In the genomic region with DNA sequence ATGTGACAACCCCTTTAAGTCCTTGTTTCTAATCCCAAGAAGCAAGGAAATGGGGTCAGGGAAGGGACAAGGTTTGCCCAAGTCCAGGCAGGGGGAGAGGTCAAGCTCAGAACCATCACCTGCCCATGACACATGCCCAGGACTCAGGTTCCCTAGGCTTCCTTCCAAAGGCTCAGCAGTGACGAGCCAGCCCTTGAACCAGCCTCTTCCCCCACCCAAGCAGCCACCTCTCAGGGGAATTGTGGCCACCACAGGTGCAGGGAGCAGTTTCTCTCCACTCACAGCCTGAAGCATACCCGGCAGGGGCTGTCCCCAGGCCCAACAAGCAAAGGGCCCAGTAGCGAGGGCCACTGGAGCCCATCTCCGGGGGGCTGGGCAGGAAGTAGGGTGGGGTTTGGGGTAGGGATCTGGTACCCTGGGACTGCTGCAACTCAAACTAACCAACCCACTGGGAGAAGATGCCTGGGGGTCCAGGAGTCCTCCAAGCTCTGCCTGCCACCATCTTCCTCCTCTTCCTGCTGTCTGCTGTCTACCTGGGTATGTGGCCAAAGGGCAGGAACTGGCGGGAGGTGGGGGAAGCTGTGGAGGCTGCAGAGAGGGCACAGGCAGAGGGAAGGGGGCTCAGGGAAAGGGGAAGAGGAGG, we compare ENCODE assay signal across 9 cellular contexts. TPM values are rescaled to one million over a fixed set of nuclear protein-coding genes. Genes with fewer than 3 reads are reported as not detected.
A peak's percentile ranks its signal among the peaks of the same experiment; 100 is the strongest.
DNase-seq lines count a peak whose midpoint lies in the region; ATAC-seq and TF ChIP-seq lines count a peak whose summit lies in the region.
"Had no signal": no experiment of that assay in that cellular context is flagged by ENCODE, and none has a peak within 500 bp of the region (broad histone marks: within the 10 kb centered on the region; RNA-seq: fewer than 3 reads in every experiment).

A gene (plus strand): TSS at position 433 of the 643 bp plus-strand sequence. CDS start 26 bp downstream, at position 459.

- TF ChIP-seq EP300 in suprapubic skin (IDR thresholded peaks at IDR 0.05): no peak

- peak within 1 kb of the TSS; percentile 23 to 89 (median 71) for H3K4me3 Mint-ChIP-seq in CD8-positive, alpha-beta memory T cell

- peak; percentile 54 for ATAC-seq in GM19043 (IDR thresholded peaks at IDR 0.05; ENCODE audit: low read depth, unreplicated experiment)
- ATAC-seq in HG03135 (IDR thresholded peaks at IDR 0.05; ENCODE audit: unreplicated experiment): peak; percentile 60

- peak within 1 kb of the TSS; percentile 49 for H3K4me3 ChIP-seq in CD8-positive, alpha-beta memory T cell (ENCODE audit: low read length)
- H3K4me3 ChIP-seq in suprapubic skin (no peak within 1 kb of the TSS), lower leg skin (ENCODE audit: low read depth, poor library complexity, severe bottlenecking) (no peak within 1 kb of the TSS), prostate gland (no peak within 1 kb of the TSS)
- H3K4me3 ChIP-seq: lung had no signal

- WGBS in suprapubic skin: 83% methylated on average over 3 of the region's 5 CpGs
- 69 to 84% methylated on average over 5 of the region's 5 CpGs for WGBS in lower leg skin, 2 donors
- WGBS in prostate gland: 74% methylated on average over 3 of the region's 5 CpGs

- peaks cover 95% of the 10 kb centered on the region for H3K4me1 ChIP-seq in CD8-positive, alpha-beta memory T cell (ENCODE audit: insufficient read depth, low read length)
- H3K4me1 ChIP-seq in suprapubic skin: no peaks in the 10 kb centered on the region
- no peaks in the 10 kb centered on the region for H3K4me1 ChIP-seq in prostate gland (replicated peaks)

- intact Hi-C loops in lower leg skin (cut with DNase I; ENCODE audit: low total_unique reads): no loop called here
- intact Hi-C loops in prostate gland (cut with DNase I): no loop called here

- no peaks in the 10 kb centered on the region for H3K27me3 ChIP-seq in CD8-positive, alpha-beta memory T cell (ENCODE audit: insufficient read depth, low read length, poor library complexity, severe bottlenecking)
- no peaks in the 10 kb centered on the region for H3K27me3 ChIP-seq in suprapubic skin
- H3K27me3 ChIP-seq in prostate gland (replicated peaks; ENCODE audit: insufficient read depth): no peaks in the 10 kb centered on the region

- H3K36me3 Mint-ChIP-seq in CD8-positive, alpha-beta memory T cell: peaks cover 0 to under 1% (median 0%) of the 10 kb centered on the region in 3 donors

- peaks cover 60 to 89% (median 65%) of the 10 kb centered on the region in 3 donors for H3K4me1 Mint-ChIP-seq in CD8-positive, alpha-beta memory T cell

- H3K27ac Mint-ChIP-seq in CD8-positive, alpha-beta memory T cell: peak within 1 kb of the TSS; percentile 93 to 100 (median 98)

- peak in 1 of 5 donors; percentile 49 for DNase-seq in CD8-positive, alpha-beta memory T cell
- no peak for DNase-seq in caudate nucleus (lab: John Stamatoyannopoulos, UW)
- no peak for DNase-seq in suprapubic skin (ENCODE audit: low spot score in 2 of 2)
- no peak for DNase-seq in middle frontal gyrus (ENCODE audit: extremely low spot score, low spot score)
- no peak for DNase-seq in lower leg skin (ENCODE audit: low spot score in 2 of 2)
- no peak for DNase-seq in prostate gland (ENCODE audit: low spot score)

- TF ChIP-seq CTCF in suprapubic skin (IDR thresholded peaks at IDR 0.05) (no peak), lower leg skin (IDR thresholded peaks at IDR 0.05) (no peak), prostate gland (IDR thresholded peaks at IDR 0.05) (no peak)

- no peaks in the 10 kb centered on the region for H3K9me3 Mint-ChIP-seq in CD8-positive, alpha-beta memory T cell

- H3K36me3 ChIP-seq in CD8-positive, alpha-beta memory T cell (ENCODE audit: insufficient read depth, low read length): no peaks in the 10 kb centered on the region
- H3K36me3 ChIP-seq in suprapubic skin (peaks cover 5% of the 10 kb centered on the region), prostate gland (no peaks in the 10 kb centered on the region)

- CTCF ChIA-PET in CD8-positive, alpha-beta memory T cell (lab: Charles Lee): interaction anchor here (1.9 to 16.3 kb wide), 3 partner anchors 10 to 75 kb away, joined by 6 to 227 read pairs (median 53); a partner anchor contains a TSS

- no peak for TF ChIP-seq POLR2A in suprapubic skin (IDR thresholded peaks at IDR 0.05)
- TF ChIP-seq POLR2A in lower leg skin (IDR thresholded peaks at IDR 0.05): no peak
- TF ChIP-seq POLR2A in prostate gland (IDR thresholded peaks at IDR 0.05): no peak

- POLR2A ChIA-PET in CD8-positive, alpha-beta memory T cell (lab: Charles Lee): interaction anchor here (2.2 to 8.6 kb wide), 2 partner anchors 11 to 69 kb away, joined by 19 to 190 read pairs; a partner anchor contains a TSS

- peak within 1 kb of the TSS; percentile 82 for H3K27ac ChIP-seq in CD8-positive, alpha-beta memory T cell (ENCODE audit: low read depth, low read length)
- H3K27ac ChIP-seq in caudate nucleus (ENCODE audit: low read depth, low read length) (peak within 1 kb of the TSS; percentile 21), suprapubic skin (no peak within 1 kb of the TSS), prostate gland (no peak within 1 kb of the TSS)

- H3K27me3 Mint-ChIP-seq in CD8-positive, alpha-beta memory T cell: no peaks in the 10 kb centered on the region

- no peaks in the 10 kb centered on the region for H3K9me3 ChIP-seq in CD8-positive, alpha-beta memory T cell (ENCODE audit: low read length)
- H3K9me3 ChIP-seq in suprapubic skin: no peaks in the 10 kb centered on the region
- H3K9me3 ChIP-seq in prostate gland: no peaks in the 10 kb centered on the region

RNA-seq across cellular contexts. Expression of the gene that starts here (rescaled TPM):
- total RNA-seq in CD8-positive, alpha-beta memory T cell: 1 to 10 TPM; 1.3 to 2.2 TPM
- polyA plus RNA-seq in CD8-positive, alpha-beta memory T cell: 9.4 TPM
- total RNA-seq in suprapubic skin (1 to 10 TPM in 1 of 4 donors, not detected in 3; 3.0 TPM), lower leg skin (under 1 TPM in 1 of 4 donors, not detected in 3; 0.81 TPM), prostate gland (under 1 TPM in 1 of 2 donors, not detected in 1; 0.59 TPM)

Comparison
In these comparisons a context has a peak if more than half of its experiments do, and no peak if none do; other contexts are left out.
1. H3K27ac ChIP-seq: peak in CD8-positive, alpha-beta memory T cell (single experiment) and caudate nucleus (single experiment); none in suprapubic skin (single experiment) and prostate gland (0 of 2).